ENCODE assay signal across 1 cellular context in genomic region chr6:53418288-53418687, GRCh38.
TF ChIP-seq lines count a peak whose summit lies in the region.

No MANE protein-coding gene starts in this region.

TF ChIP-seq in HepG2, 621 proteins besides CTCF, POLR2A, EP300 and RAD21 (continued from another document):
- TF ChIP-seq ZNF513 (CRISPR knock-in tag; conservative IDR thresholded peaks at IDR 0.05): no peak
- TF ChIP-seq BCL6 (CRISPR knock-in tag; IDR thresholded peaks at IDR 0.05): no peak
- TF ChIP-seq ZNF460 (CRISPR knock-in tag; IDR thresholded peaks at IDR 0.05; ENCODE audit: borderline replicate concordance): no peak
- no peak for TF ChIP-seq FOXJ3 (CRISPR knock-in tag; IDR thresholded peaks at IDR 0.05; ENCODE audit: borderline replicate concordance)
- TF ChIP-seq LCORL (IDR thresholded peaks at IDR 0.05): no peak
- no peak for TF ChIP-seq LCORL (CRISPR knock-in tag; IDR thresholded peaks at IDR 0.05)
- TF ChIP-seq SP2 (CRISPR knock-in tag; IDR thresholded peaks at IDR 0.05): no peak
- no peak for TF ChIP-seq ZNF773 (CRISPR knock-in tag; IDR thresholded peaks at IDR 0.05; ENCODE audit: borderline replicate concordance)
- TF ChIP-seq MAX (IDR thresholded peaks at IDR 0.05): no peak
- TF ChIP-seq PHF8 (CRISPR knock-in tag; IDR thresholded peaks at IDR 0.05): no peak
- no peak for TF ChIP-seq ZNF205 (CRISPR knock-in tag; IDR thresholded peaks at IDR 0.05)
